23 cellular contexts compared by ENCODE assay signal in genomic region chr9:135551031-135551430, GRCh38. TPM values are rescaled to one million over a fixed set of nuclear protein-coding genes. Genes with fewer than 3 reads are reported as not detected.
"Had no signal": no experiment of that assay in that cellular context is flagged by ENCODE, and none has a peak within 500 bp of the region (broad histone marks: within the 10 kb centered on the region; RNA-seq: fewer than 3 reads in every experiment).

No MANE protein-coding gene starts in this region.

- H3K9ac ChIP-seq: parathyroid adenoma had no signal

- H3K9me3 ChIP-seq: ascending aorta, breast epithelium, thyroid gland had no signal

- ATAC-seq: activated T-cell treated with anti-CD3 and anti-CD28 coated beads, Interleukin-2, amount 50 U/mL, for 4 hours; esophagus mucosa; gastroesophageal sphincter; heart right ventricle; natural killer cell; T-cell had no signal

- H3K36me3 ChIP-seq: ascending aorta, breast epithelium, gastroesophageal sphincter, heart right ventricle, thyroid gland had no signal

- H3K4me3 ChIP-seq: ascending aorta, breast epithelium, coronary artery, gastroesophageal sphincter, heart right ventricle, thyroid gland had no signal

- H3K4me1 ChIP-seq: ascending aorta, breast epithelium, gastroesophageal sphincter, heart right ventricle, parathyroid adenoma, thyroid gland had no signal

- H3K27me3 ChIP-seq: ascending aorta, breast epithelium, thyroid gland had no signal

- H3K27ac ChIP-seq: ascending aorta, breast epithelium, coronary artery, gastroesophageal sphincter, heart right ventricle, parathyroid adenoma, thyroid gland had no signal

- DNase-seq: activated CD4-positive, alpha-beta T cell treated with anti-CD3 and anti-CD28 coated beads, Interleukin-2, amount 50 U/mL, for 1 hour; activated CD4-positive, CD25-positive, alpha-beta regulatory T cell treated with anti-CD3 and anti-CD28 coated beads, Interleukin-2, amount 50 U/mL, for 72 hours; activated CD8-positive, alpha-beta memory T cell treated with anti-CD3 and anti-CD28 coated beads, Interleukin-2, amount 50 U/mL, for 4 hours; activated naive CD4-positive, alpha-beta T cell treated with anti-CD3 and anti-CD28 coated beads, Interleukin-2, amount 10 ng/mL, durations not matched to agents 7 days and 5 days; activated T-cell treated with anti-CD3 and anti-CD28 coated beads, Interleukin-2, amount 50 U/mL, for 4 hours; heart right ventricle; kidney glomerular epithelial cell; natural killer cell; stimulated activated CD4-positive, alpha-beta T cell treated with anti-CD3 and anti-CD28 coated beads, Interleukin-1b, Interleukin-23, amount 100 ng/mL, for 48 hours; stimulated activated CD8-positive, alpha-beta memory T cell treated with anti-CD3 and anti-CD28 coated beads, Interleukin-4, amount 100 ng/mL, for 48 hours; stimulated activated naive CD4-positive, alpha-beta T cell; T-helper 9 cell; thyroid gland had no signal

RNA-seq across cellular contexts. Expression of gene OBP2A, which starts 5.1 kb away (rescaled TPM):
- total RNA-seq: activated T-cell treated with anti-CD3 and anti-CD28 coated beads, Interleukin-2, amount 50 U/mL, for 4 hours; ascending aorta; breast epithelium; esophagus mucosa; gastroesophageal sphincter; heart right ventricle; liver; mucosa of gallbladder; natural killer cell; T-cell; thyroid gland; urinary bladder had no signal

RNA-seq across cellular contexts. Expression of gene PAEP, which starts 10.5 kb away (rescaled TPM):
- total RNA-seq: activated T-cell treated with anti-CD3 and anti-CD28 coated beads, Interleukin-2, amount 50 U/mL, for 4 hours; ascending aorta; breast epithelium; esophagus mucosa; gastroesophageal sphincter; heart right ventricle; liver; mucosa of gallbladder; natural killer cell; T-cell; thyroid gland; urinary bladder had no signal

RNA-seq across cellular contexts. Expression of gene LCN1, which starts 29.8 kb away (rescaled TPM):
- total RNA-seq: activated T-cell treated with anti-CD3 and anti-CD28 coated beads, Interleukin-2, amount 50 U/mL, for 4 hours; ascending aorta; breast epithelium; esophagus mucosa; gastroesophageal sphincter; liver; mucosa of gallbladder; natural killer cell; T-cell; thyroid gland; urinary bladder had no signal
